1 cellular context compared by ENCODE assay signal in genomic region chr21:43854773-43855633, GRCh38.
TF ChIP-seq lines count a peak whose summit lies in the region.

No MANE protein-coding gene starts in this region.

TF ChIP-seq in K562, 482 proteins besides CTCF, POLR2A, EP300 and RAD21 (continued from another document and continues in another):
- TF ChIP-seq, protein P1, sequence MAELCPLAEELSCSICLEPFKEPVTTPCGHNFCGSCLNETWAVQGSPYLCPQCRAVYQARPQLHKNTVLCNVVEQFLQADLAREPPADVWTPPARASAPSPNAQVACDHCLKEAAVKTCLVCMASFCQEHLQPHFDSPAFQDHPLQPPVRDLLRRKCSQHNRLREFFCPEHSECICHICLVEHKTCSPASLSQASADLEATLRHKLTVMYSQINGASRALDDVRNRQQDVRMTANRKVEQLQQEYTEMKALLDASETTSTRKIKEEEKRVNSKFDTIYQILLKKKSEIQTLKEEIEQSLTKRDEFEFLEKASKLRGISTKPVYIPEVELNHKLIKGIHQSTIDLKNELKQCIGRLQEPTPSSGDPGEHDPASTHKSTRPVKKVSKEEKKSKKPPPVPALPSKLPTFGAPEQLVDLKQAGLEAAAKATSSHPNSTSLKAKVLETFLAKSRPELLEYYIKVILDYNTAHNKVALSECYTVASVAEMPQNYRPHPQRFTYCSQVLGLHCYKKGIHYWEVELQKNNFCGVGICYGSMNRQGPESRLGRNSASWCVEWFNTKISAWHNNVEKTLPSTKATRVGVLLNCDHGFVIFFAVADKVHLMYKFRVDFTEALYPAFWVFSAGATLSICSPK (IDR thresholded peaks at IDR 0.05; ENCODE audit: borderline replicate concordance): no peak
- no peak for TF ChIP-seq ZNF263 (CRISPR knock-in tag; IDR thresholded peaks at IDR 0.05; ENCODE audit: borderline replicate concordance)
- 0 out of 2 replicates have a peak, but pooled peaks have one; percentile 50 for TF ChIP-seq BRD4 (IDR thresholded peaks at IDR 0.05)
- no peak for TF ChIP-seq ETS1 (conservative IDR thresholded peaks at IDR 0.05; ENCODE audit: control insufficient read depth, low read depth, low read length)
- TF ChIP-seq LARP7 (IDR thresholded peaks at IDR 0.05): peak; percentile 10
- no peak for TF ChIP-seq RHOXF2B (CRISPR knock-in tag; conservative IDR thresholded peaks at IDR 0.05)
- no peak for TF ChIP-seq JUNB (CRISPR knock-in tag; conservative IDR thresholded peaks at IDR 0.05)
- TF ChIP-seq, protein P2, sequence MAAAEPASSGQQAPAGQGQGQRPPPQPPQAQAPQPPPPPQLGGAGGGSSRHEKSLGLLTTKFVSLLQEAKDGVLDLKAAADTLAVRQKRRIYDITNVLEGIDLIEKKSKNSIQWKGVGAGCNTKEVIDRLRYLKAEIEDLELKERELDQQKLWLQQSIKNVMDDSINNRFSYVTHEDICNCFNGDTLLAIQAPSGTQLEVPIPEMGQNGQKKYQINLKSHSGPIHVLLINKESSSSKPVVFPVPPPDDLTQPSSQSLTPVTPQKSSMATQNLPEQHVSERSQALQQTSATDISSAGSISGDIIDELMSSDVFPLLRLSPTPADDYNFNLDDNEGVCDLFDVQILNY (CRISPR knock-in tag; IDR thresholded peaks at IDR 0.05): no peak
- no peak for TF ChIP-seq ZNF584 (CRISPR knock-in tag; IDR thresholded peaks at IDR 0.05; ENCODE audit: low read depth)
- 0 out of 2 replicates have a peak, but pooled peaks have one; percentile 21 for TF ChIP-seq PTRF (tag; IDR thresholded peaks at IDR 0.05)
- TF ChIP-seq ZNF57 (CRISPR knock-in tag; IDR thresholded peaks at IDR 0.05): no peak
- TF ChIP-seq CCAR2 (IDR thresholded peaks at IDR 0.05; ENCODE audit: low read depth, low read length): no peak
- TF ChIP-seq, protein P3, sequence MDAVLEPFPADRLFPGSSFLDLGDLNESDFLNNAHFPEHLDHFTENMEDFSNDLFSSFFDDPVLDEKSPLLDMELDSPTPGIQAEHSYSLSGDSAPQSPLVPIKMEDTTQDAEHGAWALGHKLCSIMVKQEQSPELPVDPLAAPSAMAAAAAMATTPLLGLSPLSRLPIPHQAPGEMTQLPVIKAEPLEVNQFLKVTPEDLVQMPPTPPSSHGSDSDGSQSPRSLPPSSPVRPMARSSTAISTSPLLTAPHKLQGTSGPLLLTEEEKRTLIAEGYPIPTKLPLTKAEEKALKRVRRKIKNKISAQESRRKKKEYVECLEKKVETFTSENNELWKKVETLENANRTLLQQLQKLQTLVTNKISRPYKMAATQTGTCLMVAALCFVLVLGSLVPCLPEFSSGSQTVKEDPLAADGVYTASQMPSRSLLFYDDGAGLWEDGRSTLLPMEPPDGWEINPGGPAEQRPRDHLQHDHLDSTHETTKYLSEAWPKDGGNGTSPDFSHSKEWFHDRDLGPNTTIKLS (IDR thresholded peaks at IDR 0.05; ENCODE audit: borderline replicate concordance, low read depth): 0 out of 2 replicates have a peak, but pooled peaks have one; percentile 19
- TF ChIP-seq, protein P4, sequence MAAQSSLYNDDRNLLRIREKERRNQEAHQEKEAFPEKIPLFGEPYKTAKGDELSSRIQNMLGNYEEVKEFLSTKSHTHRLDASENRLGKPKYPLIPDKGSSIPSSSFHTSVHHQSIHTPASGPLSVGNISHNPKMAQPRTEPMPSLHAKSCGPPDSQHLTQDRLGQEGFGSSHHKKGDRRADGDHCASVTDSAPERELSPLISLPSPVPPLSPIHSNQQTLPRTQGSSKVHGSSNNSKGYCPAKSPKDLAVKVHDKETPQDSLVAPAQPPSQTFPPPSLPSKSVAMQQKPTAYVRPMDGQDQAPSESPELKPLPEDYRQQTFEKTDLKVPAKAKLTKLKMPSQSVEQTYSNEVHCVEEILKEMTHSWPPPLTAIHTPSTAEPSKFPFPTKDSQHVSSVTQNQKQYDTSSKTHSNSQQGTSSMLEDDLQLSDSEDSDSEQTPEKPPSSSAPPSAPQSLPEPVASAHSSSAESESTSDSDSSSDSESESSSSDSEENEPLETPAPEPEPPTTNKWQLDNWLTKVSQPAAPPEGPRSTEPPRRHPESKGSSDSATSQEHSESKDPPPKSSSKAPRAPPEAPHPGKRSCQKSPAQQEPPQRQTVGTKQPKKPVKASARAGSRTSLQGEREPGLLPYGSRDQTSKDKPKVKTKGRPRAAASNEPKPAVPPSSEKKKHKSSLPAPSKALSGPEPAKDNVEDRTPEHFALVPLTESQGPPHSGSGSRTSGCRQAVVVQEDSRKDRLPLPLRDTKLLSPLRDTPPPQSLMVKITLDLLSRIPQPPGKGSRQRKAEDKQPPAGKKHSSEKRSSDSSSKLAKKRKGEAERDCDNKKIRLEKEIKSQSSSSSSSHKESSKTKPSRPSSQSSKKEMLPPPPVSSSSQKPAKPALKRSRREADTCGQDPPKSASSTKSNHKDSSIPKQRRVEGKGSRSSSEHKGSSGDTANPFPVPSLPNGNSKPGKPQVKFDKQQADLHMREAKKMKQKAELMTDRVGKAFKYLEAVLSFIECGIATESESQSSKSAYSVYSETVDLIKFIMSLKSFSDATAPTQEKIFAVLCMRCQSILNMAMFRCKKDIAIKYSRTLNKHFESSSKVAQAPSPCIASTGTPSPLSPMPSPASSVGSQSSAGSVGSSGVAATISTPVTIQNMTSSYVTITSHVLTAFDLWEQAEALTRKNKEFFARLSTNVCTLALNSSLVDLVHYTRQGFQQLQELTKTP (IDR thresholded peaks at IDR 0.05; ENCODE audit: low read depth in 1 of 2, partially characterized antibody in 2 of 2): peak in 1 of 2 experiments; percentile 33
- TF ChIP-seq MYNN (IDR thresholded peaks at IDR 0.05): peak; percentile 80
- no peak for TF ChIP-seq MYNN (CRISPR knock-in tag; IDR thresholded peaks at IDR 0.05)
- TF ChIP-seq SNRNP70 (optimal IDR thresholded peaks at IDR 0.05; ENCODE audit: low read depth, low read length): no peak
- no peak for TF ChIP-seq KAT7 (CRISPR knock-in tag; IDR thresholded peaks at IDR 0.05; ENCODE audit: borderline replicate concordance)
- peak; percentile 90 for TF ChIP-seq L3MBTL2 (IDR thresholded peaks at IDR 0.05)
- no peak for TF ChIP-seq MBD1 (CRISPR knock-in tag; IDR thresholded peaks at IDR 0.05)
- TF ChIP-seq SRSF1 (IDR thresholded peaks at IDR 0.05; ENCODE audit: low read depth, low read length): no peak
- TF ChIP-seq SRSF3 (IDR thresholded peaks at IDR 0.05; ENCODE audit: insufficient read depth, low read length): 0 out of 2 replicates have a peak, but pooled peaks have one; percentile 31
- TF ChIP-seq TAF7 (tag; IDR thresholded peaks at IDR 0.05): peak; percentile 44; the same call in 1 of the 2 replicates
- no peak for TF ChIP-seq RBM39 (optimal IDR thresholded peaks at IDR 0.05; ENCODE audit: low read depth, low read length)
- TF ChIP-seq GTF2B (IDR thresholded peaks at IDR 0.05; ENCODE audit: extremely low read depth, insufficient read length): peak; percentile 46
- TF ChIP-seq E2F1 (CRISPR knock-in tag; IDR thresholded peaks at IDR 0.05): no peak
- no peak for TF ChIP-seq GABPB1 (CRISPR knock-in tag; IDR thresholded peaks at IDR 0.05)
- peak; percentile 77 for TF ChIP-seq POLR2AphosphoS5 (IDR thresholded peaks at IDR 0.05; ENCODE audit: control insufficient read depth, insufficient read depth, low read depth, low read length)
- TF ChIP-seq ARID2 (IDR thresholded peaks at IDR 0.05): no peak
- TF ChIP-seq CTCFL (IDR thresholded peaks at IDR 0.05; ENCODE audit: borderline replicate concordance, insufficient read depth, low read depth, low read length, poor library complexity, severe bottlenecking): no peak
- peak; percentile 77 for TF ChIP-seq ATF7 (IDR thresholded peaks at IDR 0.05)
- TF ChIP-seq ESRRB (CRISPR knock-in tag; IDR thresholded peaks at IDR 0.05; ENCODE audit: borderline replicate concordance): no peak
- TF ChIP-seq ZBTB17 (CRISPR knock-in tag; IDR thresholded peaks at IDR 0.05): peak; percentile 45; the same call in 1 of the 2 replicates
- no peak for TF ChIP-seq ZBTB8A (IDR thresholded peaks at IDR 0.05; ENCODE audit: partially characterized antibody)
- TF ChIP-seq HIVEP1 (CRISPR knock-in tag; IDR thresholded peaks at IDR 0.05): no peak
- no peak for TF ChIP-seq HCFC1 (IDR thresholded peaks at IDR 0.05; ENCODE audit: low read depth, low read length)
- no peak for TF ChIP-seq NFIX (CRISPR knock-in tag; IDR thresholded peaks at IDR 0.05; ENCODE audit: low read depth)
- TF ChIP-seq MNT (conservative IDR thresholded peaks at IDR 0.05): peak; percentile 71 to 83
- TF ChIP-seq FOXP4 (CRISPR knock-in tag; IDR thresholded peaks at IDR 0.05; ENCODE audit: borderline replicate concordance): no peak
